ENCODE assay signal across 18 cellular contexts in the genomic region with DNA sequence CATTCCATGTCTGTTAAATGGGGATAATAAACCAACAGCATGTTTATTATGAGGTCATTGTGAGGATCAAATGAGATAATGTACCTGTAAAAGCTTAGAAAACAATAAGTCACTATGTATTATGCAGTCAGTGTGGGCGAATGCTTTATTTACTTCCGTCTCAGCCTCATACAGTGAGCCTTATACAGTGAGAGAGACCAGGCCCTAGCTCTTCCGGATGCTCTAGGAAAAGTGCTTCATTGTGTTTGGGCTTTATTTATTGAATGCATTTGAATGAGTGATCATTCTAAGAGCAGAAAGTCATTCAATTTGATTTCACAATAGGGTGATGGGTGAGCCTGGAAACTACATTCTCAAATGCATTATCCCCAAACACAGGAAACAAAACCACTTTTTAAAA.
"Had no signal": no experiment of that assay in that cellular context is flagged by ENCODE, and none has a peak within 500 bp of the region (broad histone marks: within the 10 kb centered on the region; RNA-seq: fewer than 3 reads in every experiment).

No MANE protein-coding gene starts in this region.

- DNase-seq: activated B cell treated with CpG ODN at 0.5 μM for 24 hours; activated CD4-positive, alpha-beta T cell treated with anti-CD3 and anti-CD28 coated beads for 36 hours; activated CD4-positive, alpha-beta T cell treated with anti-CD3 and anti-CD28 coated beads, Interleukin-2, amount 50 U/mL, for 4 hours; activated CD8-positive, alpha-beta memory T cell treated with anti-CD3 and anti-CD28 coated beads for 24 hours; activated CD8-positive, alpha-beta memory T cell treated with anti-CD3 and anti-CD28 coated beads, Interleukin-2, amount 50 U/mL, for 4 hours; activated naive CD4-positive, alpha-beta T cell treated with Interleukin-2 at 50 U/mL for 16 hours; activated naive CD8-positive, alpha-beta T cell treated with anti-CD3 and anti-CD28 coated beads, Interleukin-2, amount 10 ng/mL, durations not matched to agents 7 days and 5 days; activated T-cell treated with anti-CD3 and anti-CD28 coated beads, Interleukin-2, amount 50 U/mL, for 24 hours; amniotic stem cell; effector memory CD4-positive, alpha-beta T cell; foreskin keratinocyte; immature natural killer cell; naive thymus-derived CD4-positive, alpha-beta T cell; posterior cingulate gyrus; small intestine; stimulated activated CD4-positive, alpha-beta T cell treated with anti-CD3 and anti-CD28 coated beads, Interleukin-2, amount 100 ng/mL, for 24 hours; stimulated activated naive CD8-positive, alpha-beta T cell treated with anti-CD3 and anti-CD28 coated beads, Interleukin-15, amount 100 ng/mL, for 72 hours; tibial artery had no signal
